ENCODE assay signal across 8 cellular contexts in the genomic region with DNA sequence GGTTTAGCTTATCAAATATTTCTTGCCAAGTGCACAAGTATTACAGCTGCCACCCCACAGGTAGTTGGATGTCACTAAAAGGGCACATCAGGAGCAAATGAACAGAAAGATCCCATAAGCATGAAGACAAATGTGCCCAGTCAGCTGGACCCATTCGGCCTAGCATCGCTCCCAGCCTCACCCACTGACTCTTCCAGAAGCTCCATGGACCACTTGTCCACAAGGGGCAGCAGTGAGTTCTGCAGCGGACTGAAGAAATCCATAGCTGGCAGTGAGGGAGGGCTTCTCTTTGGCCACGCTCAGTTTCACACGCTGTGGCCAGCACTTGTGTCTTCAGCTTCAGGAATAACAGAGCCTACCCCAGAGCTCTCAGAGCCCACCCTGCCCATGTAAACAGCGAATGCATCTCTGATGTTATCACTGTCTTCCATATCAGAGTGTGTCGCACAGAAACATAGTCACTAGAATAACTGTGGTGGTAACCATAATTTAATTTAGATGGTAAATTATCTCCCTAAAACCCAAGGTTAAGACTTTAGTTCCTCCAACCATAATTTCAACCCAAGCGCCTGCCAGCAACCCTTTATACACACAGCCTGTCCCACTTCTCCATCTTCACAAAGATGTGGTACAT. TPM values are rescaled to one million over a fixed set of nuclear protein-coding genes. Genes with fewer than 3 reads are reported as not detected.
DNase-seq lines count a peak whose midpoint lies in the region; ATAC-seq and TF ChIP-seq lines count a peak whose summit lies in the region.

No MANE protein-coding gene starts in this region.

- H3K27ac Mint-ChIP-seq in CD8-positive, alpha-beta T cell: no peak overlapping the region
- H3K27ac Mint-ChIP-seq in activated T-helper 17 cell treated with anti-CD3 and anti-CD28 coated beads, Interleukin-2, amount 50 U/mL, for 72 hours: no peak overlapping the region

- WGBS in ovary, 3 donors: 35 to 39% (median 37%) methylated on average over 8 of the region's 8 CpGs

- POLR2A ChIA-PET in CD8-positive, alpha-beta T cell (lab: Charles Lee): no interaction called here

- no peak overlapping the region for H3K4me3 ChIP-seq in CD8-positive, alpha-beta T cell (ENCODE audit: low read depth, low read length)
- H3K4me3 ChIP-seq in ovary: no peak overlapping the region
- no peak overlapping the region for H3K4me3 ChIP-seq in upper lobe of right lung

- CTCF ChIA-PET in CD8-positive, alpha-beta T cell (lab: Charles Lee): interaction anchor here (0.6 to 2.9 kb wide), 12 partner anchors 8 to 1532 kb away, joined by 3 to 30 read pairs (median 4); a partner anchor contains a TSS

- no peaks in the 10 kb centered on the region for H3K27me3 ChIP-seq in CD8-positive, alpha-beta T cell (ENCODE audit: insufficient read depth, low read length)
- H3K27me3 ChIP-seq in foreskin keratinocyte (peaks cover 16% of the 10 kb centered on the region), ovary (no peaks in the 10 kb centered on the region), upper lobe of right lung (no peaks in the 10 kb centered on the region)

- no peaks in the 10 kb centered on the region for H3K4me1 ChIP-seq in CD8-positive, alpha-beta T cell (ENCODE audit: insufficient read depth, low read length)
- H3K4me1 ChIP-seq in foreskin keratinocyte (no peaks in the 10 kb centered on the region), ovary (ENCODE audit: insufficient read depth) (no peaks in the 10 kb centered on the region), upper lobe of right lung (no peaks in the 10 kb centered on the region)

- peak; percentile 73 for ATAC-seq in CD8-positive, alpha-beta T cell
- peak; percentile 77 for ATAC-seq in GM19395 (IDR thresholded peaks at IDR 0.05; ENCODE audit: unreplicated experiment)
- peak; percentile 77 for ATAC-seq in activated T-helper 17 cell treated with anti-CD3 and anti-CD28 coated beads, Interleukin-2, amount 50 U/mL, for 72 hours (replicated peaks)
- peak; percentile 96 for ATAC-seq in foreskin keratinocyte
- ATAC-seq in upper lobe of right lung: peak; percentile 94

- intact Hi-C loops in CD8-positive, alpha-beta T cell (cut with DNase I, micrococcal nuclease): no loop called here
- intact Hi-C loops in ovary (cut with DNase I) (no loop called here), upper lobe of right lung (cut with DNase I) (no loop called here)

- H3K36me3 Mint-ChIP-seq in CD8-positive, alpha-beta T cell: no peaks in the 10 kb centered on the region
- H3K36me3 Mint-ChIP-seq in activated T-helper 17 cell treated with anti-CD3 and anti-CD28 coated beads, Interleukin-2, amount 50 U/mL, for 72 hours (ENCODE audit: low read depth): no peaks in the 10 kb centered on the region

- peaks cover 4% of the 10 kb centered on the region for H3K27me3 Mint-ChIP-seq in CD8-positive, alpha-beta T cell (ENCODE audit: low read depth)
- peaks cover 14% of the 10 kb centered on the region for H3K27me3 Mint-ChIP-seq in activated T-helper 17 cell treated with anti-CD3 and anti-CD28 coated beads, Interleukin-2, amount 50 U/mL, for 72 hours

- no peaks in the 10 kb centered on the region for H3K9me3 ChIP-seq in CD8-positive, alpha-beta T cell (ENCODE audit: low read length)
- H3K9me3 ChIP-seq in ovary: no peaks in the 10 kb centered on the region
- H3K9me3 ChIP-seq in upper lobe of right lung: no peaks in the 10 kb centered on the region

- no peaks in the 10 kb centered on the region for H3K4me1 Mint-ChIP-seq in CD8-positive, alpha-beta T cell (ENCODE audit: low read depth)
- H3K4me1 Mint-ChIP-seq in activated T-helper 17 cell treated with anti-CD3 and anti-CD28 coated beads, Interleukin-2, amount 50 U/mL, for 72 hours: no peaks in the 10 kb centered on the region

- no peak overlapping the region for H3K4me3 Mint-ChIP-seq in CD8-positive, alpha-beta T cell
- no peak overlapping the region for H3K4me3 Mint-ChIP-seq in activated T-helper 17 cell treated with anti-CD3 and anti-CD28 coated beads, Interleukin-2, amount 50 U/mL, for 72 hours

- TF ChIP-seq CTCF in CD8-positive, alpha-beta T cell (IDR thresholded peaks at IDR 0.05): peak; percentile 76
- TF ChIP-seq CTCF in foreskin keratinocyte (conservative IDR thresholded peaks at IDR 0.05) (peak; percentile 74), ovary (IDR thresholded peaks at IDR 0.05) (peak in 1 of 3 donors; percentile 34), upper lobe of right lung (IDR thresholded peaks at IDR 0.05) (peak; percentile 87)

- DNase-seq in CD8-positive, alpha-beta T cell: peak; percentile 4 to 53 (median 31)
- DNase-seq in HPDE6-E6E7 (ENCODE audit: extremely low spot score) (peak; percentile 67), RKO (ENCODE audit: low spot score) (peak; percentile 75), foreskin keratinocyte (peak in 1 of 2 donors; percentile 35), ovary (peak; percentile 50 to 72 (median 63)), upper lobe of right lung (peak; percentile 70)

- TF ChIP-seq POLR2A in ovary (IDR thresholded peaks at IDR 0.05): no peak

- no peak for TF ChIP-seq EP300 in ovary (IDR thresholded peaks at IDR 0.05)

- no peaks in the 10 kb centered on the region for H3K9me3 Mint-ChIP-seq in CD8-positive, alpha-beta T cell
- no peaks in the 10 kb centered on the region for H3K9me3 Mint-ChIP-seq in activated T-helper 17 cell treated with anti-CD3 and anti-CD28 coated beads, Interleukin-2, amount 50 U/mL, for 72 hours

- H3K36me3 ChIP-seq in CD8-positive, alpha-beta T cell (ENCODE audit: insufficient read depth, low read length): no peaks in the 10 kb centered on the region
- H3K36me3 ChIP-seq in ovary (no peaks in the 10 kb centered on the region), upper lobe of right lung (no peaks in the 10 kb centered on the region)

- no peak overlapping the region for H3K27ac ChIP-seq in CD8-positive, alpha-beta T cell (ENCODE audit: low read depth, low read length)
- H3K27ac ChIP-seq in foreskin keratinocyte (no peak overlapping the region), ovary (no peak overlapping the region), upper lobe of right lung (no peak overlapping the region)

RNA-seq across cellular contexts. Expression of a gene that starts 15.8 kb away (rescaled TPM):
- total RNA-seq in CD8-positive, alpha-beta T cell: not detected
- total RNA-seq in activated T-helper 17 cell treated with anti-CD3 and anti-CD28 coated beads, Interleukin-2, amount 50 U/mL, for 72 hours: under 1 TPM in 1 of 2 donors, not detected in 1; 0.26 TPM
- total RNA-seq in foreskin keratinocyte (not detected in 2 replicates), ovary (not detected), upper lobe of right lung (not detected)
- polyA plus RNA-seq in foreskin keratinocyte (not detected in 2 replicates), ovary (not detected)
